In the genomic region with DNA sequence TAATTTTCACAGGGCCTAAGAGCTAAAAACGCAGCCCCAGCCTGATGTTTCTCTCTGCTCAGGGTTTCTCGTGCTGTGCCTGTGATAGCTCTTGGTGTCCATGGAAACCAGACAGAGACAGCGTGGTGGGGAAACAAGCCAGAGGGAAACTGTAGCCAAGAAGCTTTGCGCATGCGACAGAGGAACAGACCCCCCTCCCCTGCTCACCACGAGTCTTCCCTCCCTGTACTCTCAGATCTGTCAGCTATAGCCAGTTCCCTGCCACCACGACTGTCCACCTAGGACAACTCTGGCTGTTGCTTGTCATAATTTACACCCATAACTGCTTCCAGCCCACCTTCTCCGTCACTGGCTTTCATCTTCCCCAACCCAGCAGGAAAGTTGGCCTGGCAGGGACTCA, we compare ENCODE assay signal across 1 cellular context.
TF ChIP-seq lines count a peak whose summit lies in the region.

No MANE protein-coding gene starts in this region.

TF ChIP-seq in GM23338, 12 proteins besides CTCF, POLR2A, EP300 and RAD21 (continued from another document):
- TF ChIP-seq, protein P1, sequence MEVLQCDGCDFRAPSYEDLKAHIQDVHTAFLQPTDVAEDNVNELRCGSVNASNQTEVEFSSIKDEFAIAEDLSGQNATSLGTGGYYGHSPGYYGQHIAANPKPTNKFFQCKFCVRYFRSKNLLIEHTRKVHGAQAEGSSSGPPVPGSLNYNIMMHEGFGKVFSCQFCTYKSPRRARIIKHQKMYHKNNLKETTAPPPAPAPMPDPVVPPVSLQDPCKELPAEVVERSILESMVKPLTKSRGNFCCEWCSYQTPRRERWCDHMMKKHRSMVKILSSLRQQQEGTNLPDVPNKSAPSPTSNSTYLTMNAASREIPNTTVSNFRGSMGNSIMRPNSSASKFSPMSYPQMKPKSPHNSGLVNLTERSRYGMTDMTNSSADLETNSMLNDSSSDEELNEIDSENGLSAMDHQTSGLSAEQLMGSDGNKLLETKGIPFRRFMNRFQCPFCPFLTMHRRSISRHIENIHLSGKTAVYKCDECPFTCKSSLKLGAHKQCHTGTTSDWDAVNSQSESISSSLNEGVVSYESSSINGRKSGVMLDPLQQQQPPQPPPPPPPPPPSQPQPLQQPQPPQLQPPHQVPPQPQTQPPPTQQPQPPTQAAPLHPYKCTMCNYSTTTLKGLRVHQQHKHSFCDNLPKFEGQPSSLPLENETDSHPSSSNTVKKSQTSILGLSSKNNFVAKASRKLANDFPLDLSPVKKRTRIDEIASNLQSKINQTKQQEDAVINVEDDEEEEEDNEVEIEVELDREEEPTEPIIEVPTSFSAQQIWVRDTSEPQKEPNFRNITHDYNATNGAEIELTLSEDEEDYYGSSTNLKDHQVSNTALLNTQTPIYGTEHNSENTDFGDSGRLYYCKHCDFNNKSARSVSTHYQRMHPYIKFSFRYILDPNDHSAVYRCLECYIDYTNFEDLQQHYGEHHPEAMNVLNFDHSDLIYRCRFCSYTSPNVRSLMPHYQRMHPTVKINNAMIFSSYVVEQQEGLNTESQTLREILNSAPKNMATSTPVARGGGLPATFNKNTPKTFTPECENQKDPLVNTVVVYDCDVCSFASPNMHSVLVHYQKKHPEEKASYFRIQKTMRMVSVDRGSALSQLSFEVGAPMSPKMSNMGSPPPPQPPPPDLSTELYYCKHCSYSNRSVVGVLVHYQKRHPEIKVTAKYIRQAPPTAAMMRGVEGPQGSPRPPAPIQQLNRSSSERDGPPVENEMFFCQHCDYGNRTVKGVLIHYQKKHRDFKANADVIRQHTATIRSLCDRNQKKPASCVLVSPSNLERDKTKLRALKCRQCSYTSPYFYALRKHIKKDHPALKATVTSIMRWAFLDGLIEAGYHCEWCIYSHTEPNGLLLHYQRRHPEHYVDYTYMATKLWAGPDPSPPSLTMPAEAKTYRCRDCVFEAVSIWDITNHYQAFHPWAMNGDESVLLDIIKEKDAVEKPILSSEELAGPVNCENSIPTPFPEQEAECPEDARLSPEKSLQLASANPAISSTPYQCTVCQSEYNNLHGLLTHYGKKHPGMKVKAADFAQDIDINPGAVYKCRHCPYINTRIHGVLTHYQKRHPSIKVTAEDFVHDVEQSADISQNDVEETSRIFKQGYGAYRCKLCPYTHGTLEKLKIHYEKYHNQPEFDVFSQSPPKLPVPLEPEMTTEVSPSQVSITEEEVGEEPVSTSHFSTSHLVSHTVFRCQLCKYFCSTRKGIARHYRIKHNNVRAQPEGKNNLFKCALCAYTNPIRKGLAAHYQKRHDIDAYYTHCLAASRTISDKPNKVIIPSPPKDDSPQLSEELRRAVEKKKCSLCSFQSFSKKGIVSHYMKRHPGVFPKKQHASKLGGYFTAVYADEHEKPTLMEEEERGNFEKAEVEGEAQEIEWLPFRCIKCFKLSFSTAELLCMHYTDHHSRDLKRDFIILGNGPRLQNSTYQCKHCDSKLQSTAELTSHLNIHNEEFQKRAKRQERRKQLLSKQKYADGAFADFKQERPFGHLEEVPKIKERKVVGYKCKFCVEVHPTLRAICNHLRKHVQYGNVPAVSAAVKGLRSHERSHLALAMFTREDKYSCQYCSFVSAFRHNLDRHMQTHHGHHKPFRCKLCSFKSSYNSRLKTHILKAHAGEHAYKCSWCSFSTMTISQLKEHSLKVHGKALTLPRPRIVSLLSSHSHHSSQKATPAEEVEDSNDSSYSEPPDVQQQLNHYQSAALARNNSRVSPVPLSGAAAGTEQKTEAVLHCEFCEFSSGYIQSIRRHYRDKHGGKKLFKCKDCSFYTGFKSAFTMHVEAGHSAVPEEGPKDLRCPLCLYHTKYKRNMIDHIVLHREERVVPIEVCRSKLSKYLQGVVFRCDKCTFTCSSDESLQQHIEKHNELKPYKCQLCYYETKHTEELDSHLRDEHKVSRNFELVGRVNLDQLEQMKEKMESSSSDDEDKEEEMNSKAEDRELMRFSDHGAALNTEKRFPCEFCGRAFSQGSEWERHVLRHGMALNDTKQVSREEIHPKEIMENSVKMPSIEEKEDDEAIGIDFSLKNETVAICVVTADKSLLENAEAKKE (CRISPR knock-in tag; IDR thresholded peaks at IDR 0.05) = no peak
- no peak for TF ChIP-seq STAT1 (IDR thresholded peaks at IDR 0.05; ENCODE audit: unreplicated experiment)
- TF ChIP-seq EZH2phosphoT487 (IDR thresholded peaks at IDR 0.05; ENCODE audit: unreplicated experiment) = no peak
